8 cellular contexts compared by ENCODE assay signal in the genomic region with DNA sequence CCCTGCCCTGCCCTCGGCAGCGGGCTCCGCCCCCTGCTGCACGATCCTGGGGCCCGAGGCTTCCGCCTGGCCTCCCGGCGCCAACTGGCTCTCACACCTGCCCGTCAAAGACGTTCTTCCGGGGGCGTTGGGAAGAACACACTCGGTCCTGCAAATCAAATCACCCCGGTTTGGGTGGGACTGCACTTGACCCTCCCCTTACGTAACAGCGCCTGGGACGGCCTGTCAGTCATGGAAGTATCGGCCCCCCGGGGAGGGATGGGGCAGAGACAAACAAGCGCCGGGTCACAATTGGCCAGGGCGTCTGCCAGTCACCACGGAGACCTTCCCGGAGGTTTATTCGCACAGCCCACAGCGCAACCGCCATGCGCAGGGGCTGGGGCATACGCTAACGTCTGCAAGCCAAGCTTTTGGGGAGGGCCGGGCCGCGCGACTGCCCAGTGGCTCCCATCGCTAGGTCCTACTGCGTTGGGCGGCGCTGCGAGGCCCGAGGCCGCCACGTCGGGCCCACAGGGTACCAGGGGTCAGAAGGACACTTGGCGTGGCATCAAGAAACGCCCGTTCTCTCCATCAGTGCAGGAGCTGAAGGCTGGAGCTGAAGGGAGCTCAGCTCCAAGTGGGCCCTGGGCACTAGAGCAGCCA. TPM values are rescaled to one million over a fixed set of nuclear protein-coding genes. Genes with fewer than 3 reads are reported as not detected.
DNase-seq lines count a peak whose midpoint lies in the region; ATAC-seq, FAIRE-seq and TF ChIP-seq lines count a peak whose summit lies in the region.

No MANE protein-coding gene starts in this region.

- POLR2A ChIA-PET in Caco-2 (lab: Charles Lee), result interaction anchor here (1.0 to 1.3 kb wide), 3 partner anchors 10 to 68 kb away, joined by 3 to 7 read pairs (median 4); no protein-coding TSS in a partner anchor

- ATAC-seq in GM21381 (IDR thresholded peaks at IDR 0.05; ENCODE audit: unreplicated experiment) (peak; percentile 94), memory B cell (ENCODE audit: low read depth) (peak; percentile 88)
- ATAC-seq in activated CD8-positive, alpha-beta memory T cell treated with anti-CD3 and anti-CD28 coated beads, Interleukin-2, amount 10 ng/mL, durations not matched to agents 7 days and 5 days, result peak; percentile 93
- peak; percentile 87 for ATAC-seq in effector memory CD8-positive, alpha-beta T cell (replicated peaks)

- no peaks in the 10 kb centered on the region for H3K9me3 ChIP-seq in Caco-2

- peaks cover 27% of the 10 kb centered on the region for H3K4me1 Mint-ChIP-seq in Caco-2 (ENCODE audit: low read depth, unreplicated experiment)
- peaks cover 48% of the 10 kb centered on the region for H3K4me1 Mint-ChIP-seq in activated CD8-positive, alpha-beta memory T cell treated with anti-CD3 and anti-CD28 coated beads, Interleukin-2, amount 10 ng/mL, durations not matched to agents 7 days and 5 days
- peaks cover 39 to 41% of the 10 kb centered on the region in 2 donors for H3K4me1 Mint-ChIP-seq in effector memory CD8-positive, alpha-beta T cell (ENCODE audit: low read depth in 2 of 2)
- H3K4me1 Mint-ChIP-seq in memory B cell, result peaks cover 22% of the 10 kb centered on the region

- H3K27me3 ChIP-seq in Caco-2 (replicated peaks; ENCODE audit: control insufficient read depth, insufficient read depth, low read length), result no peaks in the 10 kb centered on the region

- FAIRE-seq in HTR-8/SVneo (lab: Jason Lieb, UNC), result peak; percentile 98

- DNase-seq in Caco-2 (peak; percentile 100), HTR-8/SVneo (ENCODE audit: insufficient read length, low spot score) (peak; percentile 99), NOMO-1 treated with DMSO at 0.1 percent for 48 hours (lab: John Stamatoyannopoulos, UW; ENCODE audit: unreplicated experiment) (peak; percentile 100), memory B cell (ENCODE audit: low spot score in 2 of 2) (peak; percentile 97 to 99)
- DNase-seq in activated CD8-positive, alpha-beta memory T cell treated with anti-CD3 and anti-CD28 coated beads, Interleukin-2, amount 10 ng/mL, durations not matched to agents 7 days and 5 days, result peak; percentile 100
- peak; percentile 99 for DNase-seq in effector memory CD8-positive, alpha-beta T cell
- peak; percentile 99 for DNase-seq in stimulated activated CD8-positive, alpha-beta memory T cell treated with anti-CD3 and anti-CD28 coated beads, Interleukin-12 subunit alpha, Interleukin-12 subunit beta, amount 100 ng/mL, for 1 hour (ENCODE audit: low read depth)

- peak overlapping the region; percentile 93 for H3K4me3 Mint-ChIP-seq in Caco-2 (ENCODE audit: unreplicated experiment)
- H3K4me3 Mint-ChIP-seq in activated CD8-positive, alpha-beta memory T cell treated with anti-CD3 and anti-CD28 coated beads, Interleukin-2, amount 10 ng/mL, durations not matched to agents 7 days and 5 days, result peak overlapping the region; percentile 91
- peak overlapping the region; percentile 90 to 95 for H3K4me3 Mint-ChIP-seq in effector memory CD8-positive, alpha-beta T cell
- peak overlapping the region; percentile 86 for H3K4me3 Mint-ChIP-seq in memory B cell

- H3K36me3 ChIP-seq in Caco-2 (ENCODE audit: control insufficient read depth, insufficient read depth, low read length), result no peaks in the 10 kb centered on the region

- no peaks in the 10 kb centered on the region for H3K9me3 Mint-ChIP-seq in Caco-2 (ENCODE audit: unreplicated experiment)
- no peaks in the 10 kb centered on the region for H3K9me3 Mint-ChIP-seq in activated CD8-positive, alpha-beta memory T cell treated with anti-CD3 and anti-CD28 coated beads, Interleukin-2, amount 10 ng/mL, durations not matched to agents 7 days and 5 days (ENCODE audit: low read depth)
- no peaks in the 10 kb centered on the region for H3K9me3 Mint-ChIP-seq in effector memory CD8-positive, alpha-beta T cell
- H3K9me3 Mint-ChIP-seq in memory B cell, result no peaks in the 10 kb centered on the region

- intact Hi-C loops in Caco-2 (cut with micrococcal nuclease; ENCODE audit: unreplicated experiment), result loop anchor here (1.0 to 2.0 kb wide), 2 partner anchors 8 to 69 kb away; a partner anchor contains a TSS

- H3K4me1 ChIP-seq in Caco-2, result peaks cover 24% of the 10 kb centered on the region

- no peak for TF ChIP-seq CTCF in Caco-2 (IDR thresholded peaks at IDR 0.05; ENCODE audit: insufficient read depth in 1 of 2, low read depth in 1 of 2, low read length in 1 of 2, severe bottlenecking in 1 of 2, unreplicated experiment in 1 of 2)

- peak overlapping the region; percentile 93 for H3K27ac Mint-ChIP-seq in Caco-2 (ENCODE audit: unreplicated experiment)
- peak overlapping the region; percentile 86 for H3K27ac Mint-ChIP-seq in activated CD8-positive, alpha-beta memory T cell treated with anti-CD3 and anti-CD28 coated beads, Interleukin-2, amount 10 ng/mL, durations not matched to agents 7 days and 5 days
- peak overlapping the region; percentile 95 to 96 for H3K27ac Mint-ChIP-seq in effector memory CD8-positive, alpha-beta T cell
- peak overlapping the region; percentile 86 for H3K27ac Mint-ChIP-seq in memory B cell

- peaks cover 50% of the 10 kb centered on the region for H3K36me3 Mint-ChIP-seq in Caco-2 (ENCODE audit: insufficient read depth, unreplicated experiment)
- H3K36me3 Mint-ChIP-seq in activated CD8-positive, alpha-beta memory T cell treated with anti-CD3 and anti-CD28 coated beads, Interleukin-2, amount 10 ng/mL, durations not matched to agents 7 days and 5 days, result peaks cover 17% of the 10 kb centered on the region
- peaks cover 13% of the 10 kb centered on the region for H3K36me3 Mint-ChIP-seq in effector memory CD8-positive, alpha-beta T cell (ENCODE audit: insufficient read depth)
- H3K36me3 Mint-ChIP-seq in memory B cell, result peaks cover 3% of the 10 kb centered on the region

- no peaks in the 10 kb centered on the region for H3K27me3 Mint-ChIP-seq in Caco-2 (ENCODE audit: insufficient read depth, unreplicated experiment)
- H3K27me3 Mint-ChIP-seq in activated CD8-positive, alpha-beta memory T cell treated with anti-CD3 and anti-CD28 coated beads, Interleukin-2, amount 10 ng/mL, durations not matched to agents 7 days and 5 days, result no peaks in the 10 kb centered on the region
- no peaks in the 10 kb centered on the region for H3K27me3 Mint-ChIP-seq in effector memory CD8-positive, alpha-beta T cell
- H3K27me3 Mint-ChIP-seq in memory B cell, result no peaks in the 10 kb centered on the region

- BruUV-seq in Caco-2 (replicated peaks; lab: Mats Ljungman, UMichigan), result no TSS peak

- CTCF ChIA-PET in Caco-2 (lab: Charles Lee), result interaction anchor here (0.6 to 2.2 kb wide), 4 partner anchors 8 to 205 kb away, joined by 3 to 10 read pairs (median 4); no protein-coding TSS in a partner anchor
- CTCF ChIA-PET in activated CD8-positive, alpha-beta memory T cell treated with anti-CD3 and anti-CD28 coated beads, Interleukin-2, amount 10 ng/mL, durations not matched to agents 7 days and 5 days (lab: Charles Lee), result interaction anchor here (0.7 to 2.0 kb wide), 6 partner anchors 9 to 129 kb away, joined by 3 to 14 read pairs (median 4); no protein-coding TSS in a partner anchor

- H3K4me3 ChIP-seq in Caco-2 (ENCODE audit: low read depth, low read length), result peak overlapping the region; percentile 89

RNA-seq across cellular contexts. Expression of a gene that starts 0.4 kb away (rescaled TPM):
- total RNA-seq in Caco-2 (2022), result 102 and 127 TPM in 2 replicates
- total RNA-seq in activated CD8-positive, alpha-beta memory T cell treated with anti-CD3 and anti-CD28 coated beads, Interleukin-2, amount 10 ng/mL, durations not matched to agents 7 days and 5 days, result 10 to 100 TPM; 39.7 to 45.8 TPM

Comparison
In these comparisons a context has a peak if more than half of its experiments do, and no peak if none do; other contexts are left out.
1. Peak in every context shown above with its lines: DNase-seq, ATAC-seq and H3K4me3 ChIP-seq.